In genomic region chr16:84086996-84087395, GRCh38 we compare ENCODE assay signal across 21 cellular contexts. TPM values are rescaled to one million over a fixed set of nuclear protein-coding genes. Genes with fewer than 3 reads are reported as not detected.
A peak's percentile ranks its signal among the peaks of the same experiment; 100 is the strongest.
DNase-seq lines count a peak whose midpoint lies in the region; ATAC-seq and TF ChIP-seq lines count a peak whose summit lies in the region.
"Had no signal": no experiment of that assay in that cellular context is flagged by ENCODE, and none has a peak within 500 bp of the region (broad histone marks: within the 10 kb centered on the region; RNA-seq: fewer than 3 reads in every experiment).

No MANE protein-coding gene starts in this region.

- CTCF ChIA-PET in CD4-positive, alpha-beta T cell (lab: Charles Lee) = interaction anchor here (0.6 to 6.6 kb wide), 4 partner anchors 10 to 506 kb away, joined by 3 to 65 read pairs (median 8); partner anchors contain the start of genes MBTPS1 and TAF1C

- no peaks in the 10 kb centered on the region for H3K9me3 Mint-ChIP-seq in T-helper 2 cell treated with Interferon-gamma antibody and Interleukin-4, amounts not matched to agents 5 μg/mL and 100 μg/mL, for 36 hours
- H3K9me3 Mint-ChIP-seq in CD4-positive, alpha-beta T cell = no peaks in the 10 kb centered on the region
- H3K9me3 Mint-ChIP-seq in central memory CD8-positive, alpha-beta T cell = no peaks in the 10 kb centered on the region
- H3K9me3 Mint-ChIP-seq: CD8-positive, alpha-beta T cell; GM23338 had no signal

- TF ChIP-seq CTCF in CD4-positive, alpha-beta T cell (IDR thresholded peaks at IDR 0.05) = no peak

- peaks cover 54% of the 10 kb centered on the region for H3K36me3 Mint-ChIP-seq in T-helper 2 cell treated with Interferon-gamma antibody and Interleukin-4, amounts not matched to agents 5 μg/mL and 100 μg/mL, for 36 hours (ENCODE audit: low read depth)
- peaks cover 91% of the 10 kb centered on the region for H3K36me3 Mint-ChIP-seq in CD4-positive, alpha-beta T cell (ENCODE audit: low read depth)
- peaks cover 57% of the 10 kb centered on the region for H3K36me3 Mint-ChIP-seq in central memory CD8-positive, alpha-beta T cell (ENCODE audit: insufficient read depth)

- no peak overlapping the region for H3K27ac ChIP-seq in CD4-positive, alpha-beta T cell (ENCODE audit: low read depth, low read length)
- H3K27ac ChIP-seq: 22Rv1 had no signal

- no peaks in the 10 kb centered on the region for H3K27me3 ChIP-seq in CD4-positive, alpha-beta T cell (ENCODE audit: control insufficient read depth, insufficient read depth, low read length)

- intact Hi-C loops in CD4-positive, alpha-beta T cell (cut with DNase I, micrococcal nuclease) = no loop called here

- H3K9me3 ChIP-seq in CD4-positive, alpha-beta T cell (ENCODE audit: control insufficient read depth, low read length) = no peaks in the 10 kb centered on the region

- no peak for DNase-seq in T-helper 2 cell treated with Interferon-gamma antibody and Interleukin-4, amounts not matched to agents 5 μg/mL and 100 μg/mL, for 36 hours (ENCODE audit: low spot score)
- DNase-seq in T-helper 2 cell (no peak), NAMALWA (ENCODE audit: low spot score) (peak; percentile 47), RPMI8226 (no peak), hepatic stellate cell (ENCODE audit: low spot score) (no peak)
- no peak for DNase-seq in CD4-positive, alpha-beta T cell
- DNase-seq in central memory CD8-positive, alpha-beta T cell (ENCODE audit: low spot score in 2 of 2) = no peak
- DNase-seq: CD8-positive, alpha-beta T cell; DMS79 treated with DMSO at 0.1 percent for 48 hours; NCI-H1105; NCI-H1694; NCI-H226; NCI-H524 treated with DMSO at 0.1 percent for 48 hours; NK-92 treated with Interleukin-12 subunit alpha and Interleukin-12 subunit beta, amount 100 ng/mL, for 24 hours; PC-3 had no signal

- H3K27me3 Mint-ChIP-seq in T-helper 2 cell treated with Interferon-gamma antibody and Interleukin-4, amounts not matched to agents 5 μg/mL and 100 μg/mL, for 36 hours (ENCODE audit: low read depth) = no peaks in the 10 kb centered on the region
- no peaks in the 10 kb centered on the region for H3K27me3 Mint-ChIP-seq in CD4-positive, alpha-beta T cell
- H3K27me3 Mint-ChIP-seq in central memory CD8-positive, alpha-beta T cell = no peaks in the 10 kb centered on the region
- H3K27me3 Mint-ChIP-seq: B cell had no signal

- H3K4me1 Mint-ChIP-seq in T-helper 2 cell treated with Interferon-gamma antibody and Interleukin-4, amounts not matched to agents 5 μg/mL and 100 μg/mL, for 36 hours (ENCODE audit: low read depth) = peaks cover 42% of the 10 kb centered on the region
- peaks cover 51% of the 10 kb centered on the region for H3K4me1 Mint-ChIP-seq in CD4-positive, alpha-beta T cell (ENCODE audit: low read depth)
- peaks cover 36% of the 10 kb centered on the region for H3K4me1 Mint-ChIP-seq in central memory CD8-positive, alpha-beta T cell
- H3K4me1 Mint-ChIP-seq: GM23338 had no signal

- H3K4me3 Mint-ChIP-seq in T-helper 2 cell treated with Interferon-gamma antibody and Interleukin-4, amounts not matched to agents 5 μg/mL and 100 μg/mL, for 36 hours = peak overlapping the region; percentile 44
- no peak overlapping the region for H3K4me3 Mint-ChIP-seq in CD4-positive, alpha-beta T cell
- no peak overlapping the region for H3K4me3 Mint-ChIP-seq in central memory CD8-positive, alpha-beta T cell
- H3K4me3 Mint-ChIP-seq: B cell; CD8-positive, alpha-beta T cell; GM23338 had no signal

- no peak overlapping the region for H3K27ac Mint-ChIP-seq in T-helper 2 cell treated with Interferon-gamma antibody and Interleukin-4, amounts not matched to agents 5 μg/mL and 100 μg/mL, for 36 hours
- H3K27ac Mint-ChIP-seq in CD4-positive, alpha-beta T cell = peak overlapping the region; percentile 66
- H3K27ac Mint-ChIP-seq in central memory CD8-positive, alpha-beta T cell (ENCODE audit: low read depth) = peak overlapping the region; percentile 22
- H3K27ac Mint-ChIP-seq: GM23338 had no signal

- POLR2A ChIA-PET in CD4-positive, alpha-beta T cell (lab: Charles Lee) = interaction anchor here (1.0 to 3.1 kb wide), 3 partner anchors 30 to 100 kb away, joined by 3 to 13 read pairs (median 8); partner anchors contain the start of genes MBTPS1 and TAF1C

- no peak for ATAC-seq in CD4-positive, alpha-beta T cell (ENCODE audit: poor library complexity)
- no peak for ATAC-seq in central memory CD8-positive, alpha-beta T cell (replicated peaks; ENCODE audit: extremely low read depth, poor library complexity, severe bottlenecking)
- no peak for ATAC-seq in GM18502 (IDR thresholded peaks at IDR 0.05; ENCODE audit: poor library complexity, unreplicated experiment)
- ATAC-seq: CD8-positive, alpha-beta T cell; GM23338; PC-3 had no signal

RNA-seq across cellular contexts. Expression of gene MBTPS1, which starts 29.7 kb away (rescaled TPM):
- 100 to 1,000 TPM; 121 to 122 TPM for total RNA-seq in CD4-positive, alpha-beta T cell

RNA-seq across cellular contexts. Expression of gene SLC38A8, which starts 44.4 kb away (rescaled TPM):
- not detected for total RNA-seq in CD4-positive, alpha-beta T cell
- total RNA-seq: B cell; CD8-positive, alpha-beta T cell; GM23338; K562; MCF 10A; PC-3 had no signal

RNA-seq across cellular contexts. Expression of gene HSDL1, which starts 58.0 kb away (rescaled TPM):
- total RNA-seq in CD4-positive, alpha-beta T cell = 10 to 100 TPM in 1 of 2 experiments, 1 to 10 TPM in 1; 9.4 to 12.1 TPM

RNA-seq across cellular contexts. Expression of gene DNAAF1, which starts 58.1 kb away (rescaled TPM):
- not detected for total RNA-seq in CD4-positive, alpha-beta T cell
- total RNA-seq: CD8-positive, alpha-beta T cell; K562; MCF 10A; PC-3 had no signal
